Comparison of ENCODE assay signal across 8 cellular contexts in the genomic region with DNA sequence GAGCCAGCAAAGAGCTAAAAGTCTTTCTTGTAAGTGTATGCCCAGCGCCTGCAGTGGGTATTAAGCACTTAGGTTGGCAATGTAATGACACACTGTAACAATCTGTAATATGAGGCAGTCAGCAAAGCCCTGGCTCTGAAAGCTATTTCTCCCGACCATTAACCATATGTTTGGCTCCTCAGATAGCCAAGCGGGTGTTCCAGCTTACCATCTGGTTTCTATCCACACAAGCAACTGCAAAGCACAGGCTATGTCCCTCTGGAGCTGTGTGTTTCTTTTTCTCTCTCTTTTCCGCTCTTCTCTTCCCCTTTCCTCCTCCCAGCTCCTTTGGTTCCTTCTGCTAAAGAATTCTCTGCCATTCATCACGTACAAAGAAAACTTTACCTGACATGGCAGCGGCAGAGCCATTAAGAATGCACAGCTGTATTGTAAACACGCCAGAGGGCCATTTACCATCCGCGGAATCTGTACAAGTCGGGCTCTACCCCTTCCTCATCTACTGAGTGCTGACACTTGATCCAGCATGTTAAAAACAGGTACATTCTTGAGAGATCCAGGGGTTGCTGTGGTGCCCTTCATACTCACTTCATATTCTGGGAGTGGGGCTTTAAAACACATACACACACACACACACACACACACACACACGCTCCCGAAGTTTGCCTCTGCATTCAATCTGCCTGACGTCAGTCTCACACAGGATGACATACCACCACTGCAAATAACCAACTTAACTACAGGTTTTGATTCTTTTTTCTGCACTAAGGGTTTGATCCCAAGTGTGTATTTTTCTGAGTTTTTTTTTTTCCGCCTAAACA.
A peak's percentile ranks its signal among the peaks of the same experiment; 100 is the strongest.
DNase-seq lines count a peak whose midpoint lies in the region; FAIRE-seq and TF ChIP-seq lines count a peak whose summit lies in the region.

No MANE protein-coding gene starts in this region.

- no peaks in the 10 kb centered on the region for H3K9me3 ChIP-seq in adrenal gland (replicated peaks in 1 of 3)
- no peaks in the 10 kb centered on the region for H3K9me3 ChIP-seq in iPS-18a (ENCODE audit: control insufficient read depth, low read depth, low read length)
- H3K9me3 ChIP-seq in small intestine (ENCODE audit: control insufficient read depth, low read depth): no peaks in the 10 kb centered on the region
- no peaks in the 10 kb centered on the region for H3K9me3 ChIP-seq in Caco-2

- H3K27ac Mint-ChIP-seq in Caco-2 (ENCODE audit: unreplicated experiment): no peak overlapping the region

- H3K36me3 ChIP-seq in adrenal gland (replicated peaks in 1 of 2) (no peaks in the 10 kb centered on the region), iPS-18a (ENCODE audit: control insufficient read depth, low read depth, low read length) (no peaks in the 10 kb centered on the region), small intestine (ENCODE audit: control insufficient read depth in 2 of 2, insufficient read depth in 2 of 2, low read length in 2 of 2) (no peaks in the 10 kb centered on the region), Caco-2 (ENCODE audit: control insufficient read depth, insufficient read depth, low read length) (no peaks in the 10 kb centered on the region)

- H3K27ac ChIP-seq in adrenal gland (peak overlapping the region; percentile 18 to 88 (median 79)), iPS-18a (ENCODE audit: low read length) (peak overlapping the region; percentile 92), small intestine (ENCODE audit: low read depth in 1 of 2, low read length in 1 of 2) (peak overlapping the region in 1 of 2 donors; percentile 85)

- no peak for TF ChIP-seq POLR2A in adrenal gland (IDR thresholded peaks at IDR 0.05)

- intact Hi-C loops in adrenal gland (cut with DNase I) (no loop called here), Caco-2 (cut with micrococcal nuclease; ENCODE audit: unreplicated experiment) (no loop called here)

- peaks cover 16% of the 10 kb centered on the region for H3K9me3 Mint-ChIP-seq in Caco-2 (ENCODE audit: unreplicated experiment)

- no peak overlapping the region for H3K4me3 Mint-ChIP-seq in Caco-2 (ENCODE audit: unreplicated experiment)

- H3K36me3 Mint-ChIP-seq in Caco-2 (ENCODE audit: insufficient read depth, unreplicated experiment): no peaks in the 10 kb centered on the region

- H3K9ac ChIP-seq in iPS-18a (ENCODE audit: low read length): peak overlapping the region; percentile 70

- H3K4me1 Mint-ChIP-seq in Caco-2 (ENCODE audit: low read depth, unreplicated experiment): peaks cover 13% of the 10 kb centered on the region

- H3K4me1 ChIP-seq in adrenal gland (replicated peaks in 1 of 2) (peaks cover 10 to 32% of the 10 kb centered on the region in 2 donors), iPS-18a (ENCODE audit: control insufficient read depth, low read depth, low read length) (peaks cover 51% of the 10 kb centered on the region), small intestine (ENCODE audit: control insufficient read depth in 2 of 2, insufficient read depth in 1 of 2, low read depth in 1 of 2, low read length in 1 of 2) (peaks cover 0 to 4% of the 10 kb centered on the region in 2 donors), Caco-2 (peaks cover 33% of the 10 kb centered on the region)

- peak; percentile 83 for DNase-seq in DMS53 (lab: John Stamatoyannopoulos, UW)
- DNase-seq in NCI-H1092 (lab: John Stamatoyannopoulos, UW): peak; percentile 73
- DNase-seq in adrenal gland: peak in 6 of 7 donors; percentile 14 to 61 (median 22)
- DNase-seq in small intestine: peak; percentile 20
- no peak for DNase-seq in stimulated activated CD4-positive, alpha-beta T cell treated with anti-CD3 and anti-CD28 coated beads, Interleukin-12 subunit alpha, Interleukin-12 subunit beta, amount 100 ng/mL, for 4 hours
- no peak for DNase-seq in Caco-2
- no peak for DNase-seq in iPS-NIHi7 (ENCODE audit: extremely low spot score)

- no peak for FAIRE-seq in small intestine (lab: Jason Lieb, UNC)

- CTCF ChIA-PET in Caco-2 (lab: Charles Lee): no interaction called here

- H3K27me3 Mint-ChIP-seq in Caco-2 (ENCODE audit: insufficient read depth, unreplicated experiment): no peaks in the 10 kb centered on the region

- 53 to 71% (median 64%) methylated on average over 14 of the region's 14 CpGs for WGBS in adrenal gland, 4 donors
- 48 to 67% (median 62%) methylated on average over 14 of the region's 14 CpGs for WGBS in small intestine, 3 donors

- no peaks in the 10 kb centered on the region for H3K27me3 ChIP-seq in adrenal gland
- H3K27me3 ChIP-seq in iPS-18a (ENCODE audit: control insufficient read depth, insufficient read depth, low read length): no peaks in the 10 kb centered on the region
- H3K27me3 ChIP-seq in small intestine (ENCODE audit: control insufficient read depth in 2 of 2, insufficient read depth in 2 of 2, low read length in 2 of 2): no peaks in the 10 kb centered on the region
- H3K27me3 ChIP-seq in Caco-2 (replicated peaks; ENCODE audit: control insufficient read depth, insufficient read depth, low read length): no peaks in the 10 kb centered on the region

- POLR2A ChIA-PET in Caco-2 (lab: Charles Lee): no interaction called here

- H3K4me3 ChIP-seq in adrenal gland (peak overlapping the region in 1 of 4 donors; percentile 17), iPS-18a (ENCODE audit: low read length) (no peak overlapping the region), small intestine (ENCODE audit: low read depth in 1 of 2, low read length in 2 of 2) (no peak overlapping the region), Caco-2 (ENCODE audit: low read depth, low read length) (no peak overlapping the region)

- BruUV-seq in Caco-2 (replicated peaks; lab: Mats Ljungman, UMichigan): no TSS peak

- TF ChIP-seq CTCF in adrenal gland (IDR thresholded peaks at IDR 0.05) (no peak), Caco-2 (IDR thresholded peaks at IDR 0.05; ENCODE audit: insufficient read depth in 1 of 2, low read depth in 1 of 2, low read length in 1 of 2, severe bottlenecking in 1 of 2, unreplicated experiment in 1 of 2) (no peak)

Comparison
In these comparisons a context has a peak if more than half of its experiments do, and no peak if none do; other contexts are left out.
1. DNase-seq: peak in DMS53 (single experiment), NCI-H1092 (single experiment), adrenal gland (6 of 7) and small intestine (single experiment); none in stimulated activated CD4-positive, alpha-beta T cell treated with anti-CD3 and anti-CD28 coated beads, Interleukin-12 subunit alpha, Interleukin-12 subunit beta, amount 100 ng/mL, for 4 hours (single experiment), Caco-2 (0 of 2) and iPS-NIHi7 (single experiment).